In the genomic region with DNA sequence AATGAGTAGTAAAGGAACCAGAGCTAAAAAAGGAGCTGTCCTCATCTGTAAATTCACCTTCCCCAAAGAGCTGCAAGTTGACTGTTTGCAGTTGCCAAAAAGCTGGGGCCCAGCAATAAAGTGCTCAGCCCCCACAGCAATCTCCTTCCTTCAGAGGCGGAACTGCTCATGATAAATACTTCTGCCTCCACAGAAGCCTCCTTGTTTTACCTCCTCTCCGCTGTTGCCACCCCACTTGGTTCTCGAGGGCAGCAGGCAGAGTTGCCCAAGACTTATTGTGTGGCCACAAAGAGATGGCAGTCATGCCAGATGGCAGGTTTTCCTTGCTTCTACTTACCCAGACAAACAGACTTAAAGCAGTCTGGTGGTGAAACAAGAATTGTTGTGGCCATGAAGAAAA, we compare ENCODE assay signal across 8 cellular contexts.
DNase-seq lines count a peak whose midpoint lies in the region; ATAC-seq, FAIRE-seq and TF ChIP-seq lines count a peak whose summit lies in the region.

No MANE protein-coding gene starts in this region.

- H3K27ac Mint-ChIP-seq in CD4-positive, alpha-beta T cell: peak overlapping the region; percentile 93

- no peak overlapping the region for H2AFZ ChIP-seq in Loucy (ENCODE audit: low read length)

- H3K9me2 ChIP-seq in Loucy (replicated peaks; ENCODE audit: low read depth, low read length): no peaks in the 10 kb centered on the region

- CTCF ChIA-PET in CD4-positive, alpha-beta T cell (lab: Charles Lee): no interaction called here

- H3K79me2 ChIP-seq in Loucy (ENCODE audit: insufficient read depth, low read length): peaks cover 29% of the 10 kb centered on the region; the same call in 1 of the 2 replicates

- H4K20me1 ChIP-seq in Loucy (ENCODE audit: insufficient read depth, low read length, poor library complexity, severe bottlenecking): no peaks in the 10 kb centered on the region

- peak in 2 of 10 experiments; percentile 5 to 9 for DNase-seq in CD4-positive, alpha-beta T cell
- DNase-seq in amygdala (lab: John Stamatoyannopoulos, UW): peak in 41 of 56 donors; percentile 10 to 84 (median 51)
- no peak for DNase-seq in D721Med (ENCODE audit: insufficient read length, low spot score)

- no peak overlapping the region for H3K27ac ChIP-seq in CD4-positive, alpha-beta T cell (ENCODE audit: low read depth, low read length)

- peak; percentile 52 for ATAC-seq in CD4-positive, alpha-beta T cell (ENCODE audit: poor library complexity)
- ATAC-seq in GM21737 (IDR thresholded peaks at IDR 0.05; ENCODE audit: unreplicated experiment) (no peak), GM19397 (IDR thresholded peaks at IDR 0.05; ENCODE audit: unreplicated experiment) (no peak), HG03159 (IDR thresholded peaks at IDR 0.05; ENCODE audit: unreplicated experiment) (no peak)

- H3K4me3 ChIP-seq in Loucy (ENCODE audit: low read length, poor library complexity, severe bottlenecking): peak overlapping the region; percentile 26
- peak overlapping the region; percentile 26 for H3K4me3 ChIP-seq in mononuclear cell (ENCODE audit: low read length)

- no peaks in the 10 kb centered on the region for H3K9me3 ChIP-seq in CD4-positive, alpha-beta T cell (ENCODE audit: control insufficient read depth, low read length)
- H3K9me3 ChIP-seq in Loucy (ENCODE audit: insufficient read depth, low read depth, low read length): no peaks in the 10 kb centered on the region
- no peaks in the 10 kb centered on the region for H3K9me3 ChIP-seq in mononuclear cell (ENCODE audit: low read depth, low read length)

- peaks cover 74% of the 10 kb centered on the region for H3K4me1 ChIP-seq in Loucy (ENCODE audit: insufficient read depth, low read length, poor library complexity, severe bottlenecking)
- peaks cover 65% of the 10 kb centered on the region for H3K4me1 ChIP-seq in mononuclear cell (ENCODE audit: insufficient read depth, low read length)

- no peaks in the 10 kb centered on the region for H3K9me3 Mint-ChIP-seq in CD4-positive, alpha-beta T cell

- TF ChIP-seq CTCF in CD4-positive, alpha-beta T cell (IDR thresholded peaks at IDR 0.05): no peak
- TF ChIP-seq CTCF in Loucy (conservative IDR thresholded peaks at IDR 0.05; ENCODE audit: low read length) (no peak), D721Med (IDR thresholded peaks at IDR 0.05; ENCODE audit: insufficient read depth, missing control alignments) (no peak)

- H3K4me3 Mint-ChIP-seq in CD4-positive, alpha-beta T cell: peak overlapping the region; percentile 89

- H3F3A ChIP-seq in Loucy (ENCODE audit: low read depth): no peaks in the 10 kb centered on the region

- peak overlapping the region; percentile 33 for H3K9ac ChIP-seq in Loucy (ENCODE audit: low read depth, low read length, poor library complexity, severe bottlenecking)

- no peak for FAIRE-seq in D721Med (lab: Jason Lieb, UNC)

- H3K27me3 ChIP-seq in CD4-positive, alpha-beta T cell (ENCODE audit: control insufficient read depth, insufficient read depth, low read length): no peaks in the 10 kb centered on the region
- H3K27me3 ChIP-seq in Loucy (ENCODE audit: insufficient read depth, low read length, poor library complexity, severe bottlenecking) (no peaks in the 10 kb centered on the region), mononuclear cell (ENCODE audit: insufficient read depth, low read length) (no peaks in the 10 kb centered on the region)

- no peaks in the 10 kb centered on the region for H3K36me3 ChIP-seq in Loucy (ENCODE audit: insufficient read depth, low read length)

- no peaks in the 10 kb centered on the region for H3K36me3 Mint-ChIP-seq in CD4-positive, alpha-beta T cell (ENCODE audit: low read depth)

- POLR2A ChIA-PET in CD4-positive, alpha-beta T cell (lab: Charles Lee): interaction anchor here (1.0 kb wide), 1 partner anchor 67 kb away, joined by 7 read pairs; a partner anchor contains a TSS

- peaks cover 35% of the 10 kb centered on the region for H3K4me1 Mint-ChIP-seq in CD4-positive, alpha-beta T cell (ENCODE audit: low read depth)

- H3K27me3 Mint-ChIP-seq in CD4-positive, alpha-beta T cell: no peaks in the 10 kb centered on the region

- peak overlapping the region; percentile 56 for H3K4me2 ChIP-seq in Loucy (ENCODE audit: low read depth, low read length, poor library complexity, severe bottlenecking)

- intact Hi-C loops in CD4-positive, alpha-beta T cell (cut with DNase I, micrococcal nuclease): loop anchor here (5.0 to 10.0 kb wide), 3 partner anchors 41 to 67 kb away; a partner anchor contains a TSS
